In the genomic region with DNA sequence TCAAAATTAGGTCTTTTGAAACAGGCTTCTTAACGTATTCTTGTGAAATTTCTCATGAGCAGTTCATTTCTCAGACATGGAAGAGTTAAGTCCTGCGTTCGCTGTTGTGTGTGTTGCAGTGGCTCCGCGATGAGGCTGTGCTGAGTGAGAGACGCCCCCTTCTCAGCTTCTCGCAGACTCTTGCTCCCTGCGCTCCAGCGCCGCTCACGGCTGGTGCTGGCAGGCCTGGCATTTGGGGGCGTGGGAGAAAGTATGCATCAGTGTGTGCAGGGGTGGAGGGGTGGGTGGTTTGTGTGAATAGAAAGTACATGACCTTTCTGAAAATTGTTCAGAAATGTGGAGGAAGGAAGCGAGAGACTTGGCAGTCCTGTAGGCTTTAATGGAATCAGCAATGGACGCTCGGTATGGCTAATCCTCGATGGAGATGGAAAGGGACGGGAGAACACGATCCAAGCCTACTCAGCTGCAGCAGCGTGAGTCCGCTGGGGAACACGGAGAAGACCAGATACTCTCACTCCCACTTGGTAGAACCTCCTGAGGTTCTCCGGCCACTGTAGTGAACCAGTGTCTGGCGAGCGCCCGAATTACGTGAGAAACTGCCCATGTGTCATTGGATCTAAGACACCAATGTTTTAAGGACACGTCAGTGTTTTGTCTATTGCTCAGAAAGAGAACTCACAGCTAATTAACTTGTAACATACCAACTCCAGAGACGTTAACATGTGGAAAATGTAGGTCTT, we compare ENCODE assay signal across 10 cellular contexts. TPM values are rescaled to one million over a fixed set of nuclear protein-coding genes. Genes with fewer than 3 reads are reported as not detected.
A peak's percentile ranks its signal among the peaks of the same experiment; 100 is the strongest.
DNase-seq lines count a peak whose midpoint lies in the region; ATAC-seq and TF ChIP-seq lines count a peak whose summit lies in the region.
"Had no signal": no experiment of that assay in that cellular context is flagged by ENCODE, and none has a peak within 500 bp of the region (broad histone marks: within the 10 kb centered on the region; RNA-seq: fewer than 3 reads in every experiment).

No MANE protein-coding gene starts in this region.

- TF ChIP-seq CTCF in breast epithelium (IDR thresholded peaks at IDR 0.05), result no peak
- no peak for TF ChIP-seq CTCF in MCF 10A (IDR thresholded peaks at IDR 0.05; ENCODE audit: unreplicated experiment)

- H3K4me1 ChIP-seq in breast epithelium, result peaks cover 0 to 2% of the 10 kb centered on the region in 2 donors
- H3K4me1 ChIP-seq in aorta (ENCODE audit: control insufficient read depth in 1 of 2, insufficient read depth in 2 of 2, low read length in 2 of 2), result no peaks in the 10 kb centered on the region

- H3K4me3 ChIP-seq in breast epithelium, result peak overlapping the region in 2 of 3 donors; percentile 27 to 56
- peak overlapping the region in 1 of 2 donors; percentile 17 for H3K4me3 ChIP-seq in aorta (ENCODE audit: low read length in 2 of 2)

- H3K9me3 Mint-ChIP-seq in MCF 10A (ENCODE audit: unreplicated experiment), result no peaks in the 10 kb centered on the region

- H3K27me3 ChIP-seq in breast epithelium (no peaks in the 10 kb centered on the region), aorta (ENCODE audit: control insufficient read depth in 1 of 2, insufficient read depth in 2 of 2, low read length in 1 of 2) (no peaks in the 10 kb centered on the region)

- peaks cover 15% of the 10 kb centered on the region for H3K36me3 Mint-ChIP-seq in MCF 10A (ENCODE audit: insufficient read depth, unreplicated experiment)

- H3K9me3 ChIP-seq in breast epithelium (no peaks in the 10 kb centered on the region), aorta (ENCODE audit: control insufficient read depth, low read length) (no peaks in the 10 kb centered on the region)

- H3K27ac ChIP-seq in breast epithelium, result peak overlapping the region; percentile 22 to 64
- peak overlapping the region in 1 of 2 donors; percentile 6 for H3K27ac ChIP-seq in aorta (ENCODE audit: low read depth in 1 of 2, low read length in 2 of 2)

- WGBS in aorta, 2 donors, result 13 to 19% methylated on average over 28 of the region's 28 CpGs

- H3K36me3 ChIP-seq in breast epithelium, result no peaks in the 10 kb centered on the region
- H3K36me3 ChIP-seq in aorta (ENCODE audit: control insufficient read depth in 1 of 2, insufficient read depth in 2 of 2, low read length in 1 of 2), result no peaks in the 10 kb centered on the region

- H3K27ac Mint-ChIP-seq in MCF 10A (ENCODE audit: low read depth, unreplicated experiment), result no peak overlapping the region

- ATAC-seq in aorta (ENCODE audit: low FRiP score) (peak; percentile 60), HG02981 (IDR thresholded peaks at IDR 0.05; ENCODE audit: unreplicated experiment) (no peak), GM19035 (IDR thresholded peaks at IDR 0.05; ENCODE audit: unreplicated experiment) (no peak)
- ATAC-seq: activated CD4-positive, CD25-positive, alpha-beta regulatory T cell treated with anti-CD3 and anti-CD28 coated beads, Interleukin-2, amount 50 U/mL, for 24 hours had no signal

- DNase-seq in breast epithelium (ENCODE audit: low spot score in 2 of 2) (no peak), MCF 10A (ENCODE audit: unreplicated experiment) (no peak), fibroblast of the conjunctiva (ENCODE audit: low read depth) (peak; percentile 31), posterior cingulate gyrus (peak; percentile 62 to 96 (median 78)), aorta (peak; percentile 71 to 85), NCI-H526 (lab: John Stamatoyannopoulos, UW) (no peak)
- DNase-seq: COR-L47 had no signal

- CTCF ChIA-PET in MCF 10A (lab: Yijun Ruan, JAX), result interaction anchor here (0.9 to 1.0 kb wide), 2 partner anchors 13 to 47 kb away, joined by 3 to 4 read pairs; no protein-coding TSS in a partner anchor

- POLR2A ChIA-PET in MCF 10A (lab: Yijun Ruan, JAX), result interaction anchor here (0.8 kb wide), 1 partner anchor 13 kb away, joined by 3 read pairs; no protein-coding TSS in a partner anchor

- H3K4me3 Mint-ChIP-seq in MCF 10A (ENCODE audit: unreplicated experiment), result no peak overlapping the region

- no TSS peak for BruUV-seq in MCF 10A (replicated peaks; lab: Mats Ljungman, UMichigan)

- no peaks in the 10 kb centered on the region for H3K27me3 Mint-ChIP-seq in MCF 10A (ENCODE audit: insufficient read depth, unreplicated experiment)

- H3K4me1 Mint-ChIP-seq in MCF 10A (ENCODE audit: insufficient read depth, unreplicated experiment), result peaks cover 4% of the 10 kb centered on the region

- intact Hi-C loops in breast epithelium (cut with DNase I; ENCODE audit: low total_unique reads), result no loop called here
- intact Hi-C loops in MCF 10A (cut with micrococcal nuclease), result no loop called here
- intact Hi-C loops in posterior cingulate gyrus (cut with DNase I), result no loop called here
- intact Hi-C loops in aorta (cut with DNase I), result loop anchor here in 1 of 2 donors (10.0 kb wide), 1 partner anchor 89 kb away; no protein-coding TSS in a partner anchor

- no peak for TF ChIP-seq POLR2A in breast epithelium (IDR thresholded peaks at IDR 0.05)

RNA-seq across cellular contexts. Expression of a gene that starts 5.9 kb away (rescaled TPM):
- 10 to 100 TPM; 15.4 to 17.9 (median 16.0) TPM for total RNA-seq in breast epithelium
- total RNA-seq in MCF 10A (2022), result 17.7 and 20.0 TPM in 2 replicates
- 10 to 100 TPM; 22.5 to 30.8 TPM for total RNA-seq in aorta
- 10 to 100 TPM in 1 of 2 donors, 1 to 10 TPM in 1; 8.1 to 20.7 TPM for polyA plus RNA-seq in aorta

RNA-seq across cellular contexts. Expression of a gene that starts 51.3 kb away (rescaled TPM):
- total RNA-seq in breast epithelium (1 to 10 TPM; 1.9 to 9.4 (median 3.9) TPM), MCF 10A (2022) (not detected in 2 replicates), aorta (10 to 100 TPM in 1 of 2 donors, 1 to 10 TPM in 1; 2.5 to 11.0 TPM)
- 1 to 10 TPM in 1 of 2 donors, under 1 TPM in 1; 0.26 to 1.1 TPM for polyA plus RNA-seq in aorta

RNA-seq across cellular contexts. Expression of a gene that starts 55.7 kb away (rescaled TPM):
- total RNA-seq in breast epithelium (10 to 100 TPM in 2 of 3 donors, 1 to 10 TPM in 1; 6.9 to 22.3 (median 20.5) TPM), MCF 10A (2022) (0.25 and 0.35 TPM in 2 replicates), aorta (10 to 100 TPM in 1 of 2 donors, 1 to 10 TPM in 1; 5.1 to 26.7 TPM)
- polyA plus RNA-seq in aorta, result 10 to 100 TPM; 10.9 to 23.1 TPM

Comparison
In these comparisons a context has a peak if more than half of its experiments do, and no peak if none do; other contexts are left out.
1. DNase-seq: peak in fibroblast of the conjunctiva (single experiment), posterior cingulate gyrus (10 of 10) and aorta (2 of 2); none in breast epithelium (0 of 2), MCF 10A (single experiment) and NCI-H526 (0 of 2).